ENCODE assay signal across 13 cellular contexts in genomic region chr2:37225129-37225528, GRCh38. TPM values are rescaled to one million over a fixed set of nuclear protein-coding genes. Genes with fewer than 3 reads are reported as not detected.
"Had no signal": no experiment of that assay in that cellular context is flagged by ENCODE, and none has a peak within 500 bp of the region (broad histone marks: within the 10 kb centered on the region; RNA-seq: fewer than 3 reads in every experiment).

No MANE protein-coding gene starts in this region.

RNA-seq across cellular contexts. Expression of gene SULT6B1, which starts 36.7 kb away (rescaled TPM):
- total RNA-seq: activated CD4-positive, alpha-beta memory T cell treated with anti-CD3 and anti-CD28 coated beads, Interleukin-2, amount 10 ng/mL, durations not matched to agents 7 days and 5 days; activated naive CD4-positive, alpha-beta T cell treated with anti-CD3 and anti-CD28 coated beads, Interleukin-2, amount 50 U/mL, for 72 hours; body of pancreas; dermis microvascular lymphatic vessel endothelial cell; glomerular endothelial cell; kidney epithelial cell; left lung; lung microvascular endothelial cell; mononuclear cell; sciatic nerve; smooth muscle cell; ureter had no signal
- polyA plus RNA-seq: smooth muscle cell, thymus had no signal
